In genomic region chr5:157236423-157236822, GRCh38 we compare ENCODE assay signal across 20 cellular contexts. TPM values are rescaled to one million over a fixed set of nuclear protein-coding genes. Genes with fewer than 3 reads are reported as not detected.
"Had no signal": no experiment of that assay in that cellular context is flagged by ENCODE, and none has a peak within 500 bp of the region (broad histone marks: within the 10 kb centered on the region; RNA-seq: fewer than 3 reads in every experiment).

No MANE protein-coding gene starts in this region.

- H3K27me3 ChIP-seq: gastroesophageal sphincter, left lung, suprapubic skin had no signal

- H3K4me1 ChIP-seq: gastroesophageal sphincter, left lung, suprapubic skin had no signal

- H3K36me3 ChIP-seq: gastroesophageal sphincter, left lung, suprapubic skin had no signal

- H3K27ac ChIP-seq: coronary artery, left lung, suprapubic skin had no signal

- H3K27me3 Mint-ChIP-seq: natural killer cell treated with Interleukin-12 subunit alpha and Interleukin-12 subunit beta and Interleukin-15 and Interleukin-18, amount 100 ng/mL, for 72 hours; stimulated activated memory B cell treated with anti-CD40 and anti-IgM and Interleukin-4, amounts not matched to agents 10 μg/mL and 1 μg/mL and 100 μg/mL, for 72 hours; type B pancreatic cell had no signal

- DNase-seq: activated CD4-positive, alpha-beta T cell treated with anti-CD3 and anti-CD28 coated beads, Interleukin-2, amount 50 U/mL, for 48 hours; activated CD4-positive, CD25-positive, alpha-beta regulatory T cell; activated CD8-positive, alpha-beta memory T cell treated with anti-CD3 and anti-CD28 coated beads, Interleukin-2, amount 50 U/mL, for 48 hours; activated effector memory CD4-positive, alpha-beta T cell treated with Interleukin-2 at 50 U/mL for 16 hours; caudate nucleus; effector CD4-positive, alpha-beta T cell; left lung; mucosa of descending colon; occipital lobe; right cardiac atrium; T-helper 1 cell had no signal

- H3K9me3 ChIP-seq: gastroesophageal sphincter, left lung, mucosa of descending colon, suprapubic skin had no signal

- ATAC-seq: gastroesophageal sphincter; left lung; mucosa of descending colon; natural killer cell treated with Interleukin-12 subunit alpha and Interleukin-12 subunit beta and Interleukin-15 and Interleukin-18, amount 100 ng/mL, for 72 hours; right cardiac atrium; stimulated activated memory B cell treated with anti-CD40 and anti-IgM and Interleukin-4, amounts not matched to agents 10 μg/mL and 1 μg/mL and 100 μg/mL, for 72 hours had no signal

- H3K27ac Mint-ChIP-seq: progenitor cell of endocrine pancreas; stimulated activated memory B cell treated with anti-CD40 and anti-IgM and Interleukin-4, amounts not matched to agents 10 μg/mL and 1 μg/mL and 100 μg/mL, for 72 hours; type B pancreatic cell had no signal

- H3K9me3 Mint-ChIP-seq: natural killer cell treated with Interleukin-12 subunit alpha and Interleukin-12 subunit beta and Interleukin-15 and Interleukin-18, amount 100 ng/mL, for 72 hours; stimulated activated memory B cell treated with anti-CD40 and anti-IgM and Interleukin-4, amounts not matched to agents 10 μg/mL and 1 μg/mL and 100 μg/mL, for 72 hours; type B pancreatic cell had no signal

- H3K4me1 Mint-ChIP-seq: stimulated activated memory B cell treated with anti-CD40 and anti-IgM and Interleukin-4, amounts not matched to agents 10 μg/mL and 1 μg/mL and 100 μg/mL, for 72 hours had no signal

- H3K4me3 ChIP-seq: coronary artery, gastroesophageal sphincter, left lung, mucosa of descending colon, suprapubic skin had no signal

- H3K4me3 Mint-ChIP-seq: natural killer cell treated with Interleukin-12 subunit alpha and Interleukin-12 subunit beta and Interleukin-15 and Interleukin-18, amount 100 ng/mL, for 72 hours; stimulated activated memory B cell treated with anti-CD40 and anti-IgM and Interleukin-4, amounts not matched to agents 10 μg/mL and 1 μg/mL and 100 μg/mL, for 72 hours; type B pancreatic cell had no signal

- H3K36me3 Mint-ChIP-seq: stimulated activated memory B cell treated with anti-CD40 and anti-IgM and Interleukin-4, amounts not matched to agents 10 μg/mL and 1 μg/mL and 100 μg/mL, for 72 hours; type B pancreatic cell had no signal

RNA-seq across cellular contexts. Expression of gene ITK, which starts 55.8 kb away (rescaled TPM):
- total RNA-seq: progenitor cell of endocrine pancreas had no signal
- polyA plus RNA-seq: fibroblast of lung, keratinocyte had no signal
